ENCODE assay signal across 14 cellular contexts in the genomic region with DNA sequence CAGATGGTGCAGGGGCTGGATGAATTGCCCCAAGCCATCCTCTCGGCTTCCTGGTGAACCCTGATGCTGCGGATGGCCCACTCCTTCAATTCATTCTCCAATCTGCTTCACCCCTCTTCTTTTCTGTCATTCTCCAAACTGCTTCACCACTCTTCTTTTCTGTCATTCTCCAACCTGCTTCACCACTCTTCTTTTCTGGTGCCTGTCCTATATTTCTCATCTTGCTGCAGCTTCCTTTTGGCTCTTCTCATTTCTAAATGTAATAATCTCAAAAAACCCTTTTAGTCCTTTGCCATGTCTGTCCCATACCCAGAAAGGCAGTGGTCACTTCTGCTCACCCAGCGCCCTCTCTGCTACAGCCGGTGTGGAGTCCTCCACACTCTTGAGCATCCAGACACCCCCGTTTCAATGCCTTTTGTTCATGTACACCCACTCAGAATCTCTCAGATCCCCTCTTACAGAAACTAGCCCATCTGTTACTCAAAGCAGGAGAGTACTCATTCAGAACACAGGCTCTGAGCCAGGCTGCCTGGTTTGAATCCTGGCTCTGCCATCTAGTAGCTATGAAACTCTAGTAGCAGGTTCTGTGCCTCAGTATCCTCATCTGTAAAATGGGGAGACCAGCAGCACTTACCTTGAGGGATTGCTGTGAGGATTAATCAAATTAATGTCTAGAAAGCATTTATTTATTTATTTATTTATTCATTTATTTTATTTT. TPM values are rescaled to one million over a fixed set of nuclear protein-coding genes. Genes with fewer than 3 reads are reported as not detected.
A peak's percentile ranks its signal among the peaks of the same experiment; 100 is the strongest.
DNase-seq lines count a peak whose midpoint lies in the region; ATAC-seq and TF ChIP-seq lines count a peak whose summit lies in the region.
"Had no signal": no experiment of that assay in that cellular context is flagged by ENCODE, and none has a peak within 500 bp of the region (broad histone marks: within the 10 kb centered on the region; RNA-seq: fewer than 3 reads in every experiment).

No MANE protein-coding gene starts in this region.

- ATAC-seq in activated naive CD8-positive, alpha-beta T cell treated with anti-CD3 and anti-CD28 coated beads, Interleukin-2, amount 50 U/mL, for 24 hours = no peak
- no peak for ATAC-seq in HG02678 (IDR thresholded peaks at IDR 0.05; ENCODE audit: unreplicated experiment)

- no peak for DNase-seq in activated naive CD8-positive, alpha-beta T cell treated with anti-CD3 and anti-CD28 coated beads, Interleukin-2, amount 50 U/mL, for 24 hours
- DNase-seq in SJCRH30 = no peak
- no peak for DNase-seq in endothelial cell (ENCODE audit: low spot score)
- DNase-seq in medulla oblongata (ENCODE audit: extremely low spot score) = no peak
- DNase-seq in COLO829 (ENCODE audit: low spot score) = no peak
- DNase-seq in pons (ENCODE audit: low spot score) = no peak
- DNase-seq: H7, NCI-H2029, NCI-H2171 treated with DMSO at 0.1 percent for 48 hours, NCI-H510A, Peyer's patch, SHP77 had no signal

- no peaks in the 10 kb centered on the region for H3K9me3 ChIP-seq in SJCRH30 (replicated peaks)
- H3K9me3 ChIP-seq: Peyer's patch had no signal

- H3K27me3 ChIP-seq in SJCRH30 = no peaks in the 10 kb centered on the region
- H3K27me3 ChIP-seq: Peyer's patch had no signal

- H3K27me3 Mint-ChIP-seq in activated naive CD8-positive, alpha-beta T cell = no peaks in the 10 kb centered on the region
- no peaks in the 10 kb centered on the region for H3K27me3 Mint-ChIP-seq in activated naive CD8-positive, alpha-beta T cell treated with anti-CD3 and anti-CD28 coated beads, Interleukin-2, amount 50 U/mL, for 24 hours
- H3K27me3 Mint-ChIP-seq in endothelial cell (ENCODE audit: unreplicated experiment) = peaks cover 2% of the 10 kb centered on the region

- H3K4me1 Mint-ChIP-seq in activated naive CD8-positive, alpha-beta T cell (ENCODE audit: low read depth) = no peaks in the 10 kb centered on the region
- H3K4me1 Mint-ChIP-seq in activated naive CD8-positive, alpha-beta T cell treated with anti-CD3 and anti-CD28 coated beads, Interleukin-2, amount 50 U/mL, for 24 hours = no peaks in the 10 kb centered on the region
- no peaks in the 10 kb centered on the region for H3K4me1 Mint-ChIP-seq in endothelial cell (ENCODE audit: unreplicated experiment)

- H3K4me3 ChIP-seq in SJCRH30 = no peak overlapping the region
- H3K4me3 ChIP-seq: Peyer's patch had no signal

- no peak overlapping the region for H3K4me3 Mint-ChIP-seq in activated naive CD8-positive, alpha-beta T cell
- H3K4me3 Mint-ChIP-seq in activated naive CD8-positive, alpha-beta T cell treated with anti-CD3 and anti-CD28 coated beads, Interleukin-2, amount 50 U/mL, for 24 hours = no peak overlapping the region
- peak overlapping the region; percentile 35 for H3K4me3 Mint-ChIP-seq in endothelial cell (ENCODE audit: unreplicated experiment)

- H3K27ac Mint-ChIP-seq in activated naive CD8-positive, alpha-beta T cell = peak overlapping the region; percentile 51
- H3K27ac Mint-ChIP-seq in activated naive CD8-positive, alpha-beta T cell treated with anti-CD3 and anti-CD28 coated beads, Interleukin-2, amount 50 U/mL, for 24 hours = no peak overlapping the region
- H3K27ac Mint-ChIP-seq in endothelial cell (ENCODE audit: unreplicated experiment) = peak overlapping the region; percentile 54

- peaks cover 6% of the 10 kb centered on the region for H3K36me3 Mint-ChIP-seq in activated naive CD8-positive, alpha-beta T cell
- H3K36me3 Mint-ChIP-seq in activated naive CD8-positive, alpha-beta T cell treated with anti-CD3 and anti-CD28 coated beads, Interleukin-2, amount 50 U/mL, for 24 hours (ENCODE audit: low read depth) = peaks cover 16% of the 10 kb centered on the region
- H3K36me3 Mint-ChIP-seq in endothelial cell (ENCODE audit: low read depth, unreplicated experiment) = peaks cover 29% of the 10 kb centered on the region

- peaks cover 59% of the 10 kb centered on the region for H3K4me1 ChIP-seq in SJCRH30

- TF ChIP-seq CTCF in endothelial cell (IDR thresholded peaks at IDR 0.05; ENCODE audit: unreplicated experiment) = no peak

- H3K36me3 ChIP-seq in SJCRH30 = no peaks in the 10 kb centered on the region

- H3K9me3 Mint-ChIP-seq in activated naive CD8-positive, alpha-beta T cell (ENCODE audit: low read depth) = no peaks in the 10 kb centered on the region
- H3K9me3 Mint-ChIP-seq in activated naive CD8-positive, alpha-beta T cell treated with anti-CD3 and anti-CD28 coated beads, Interleukin-2, amount 50 U/mL, for 24 hours = no peaks in the 10 kb centered on the region
- no peaks in the 10 kb centered on the region for H3K9me3 Mint-ChIP-seq in endothelial cell (ENCODE audit: unreplicated experiment)

- peak overlapping the region; percentile 58; the same call in 1 of the 2 replicates for H3K27ac ChIP-seq in SJCRH30
- H3K27ac ChIP-seq: Peyer's patch had no signal

RNA-seq across cellular contexts. Expression of a gene that starts 14.9 kb away (rescaled TPM):
- total RNA-seq in SJCRH30 (2014; rRNA removed; shearing (Covaris generic)) = 0.04 TPM in 1 of 2 replicates, not detected in the other
- 0.18 TPM for total RNA-seq in endothelial cell (ENCODE audit: unreplicated experiment)
- total RNA-seq: Peyer's patch had no signal
